In genomic region chr2:20635698-20636584, GRCh38 we compare ENCODE assay signal across 8 cellular contexts. TPM values are rescaled to one million over a fixed set of nuclear protein-coding genes. Genes with fewer than 3 reads are reported as not detected.
DNase-seq lines count a peak whose midpoint lies in the region; ATAC-seq and TF ChIP-seq lines count a peak whose summit lies in the region.

No MANE protein-coding gene starts in this region.

- no peak overlapping the region for H2BK15ac ChIP-seq in mesendoderm (replicated peaks; ENCODE audit: low read depth)

- no peaks in the 10 kb centered on the region for H3K79me2 ChIP-seq in mesendoderm (ENCODE audit: control insufficient read depth, insufficient read depth, low read length)

- POLR2A ChIA-PET in activated CD4-positive, alpha-beta T cell treated with anti-CD3 and anti-CD28 coated beads for 36 hours (lab: Charles Lee): no interaction called here

- no peaks in the 10 kb centered on the region for H3K27me3 ChIP-seq in mesendoderm (ENCODE audit: insufficient read depth, low read length, poor library complexity)

- H3K4me1 ChIP-seq in mesendoderm (ENCODE audit: control insufficient read depth, low read depth, low read length): peaks cover 2% of the 10 kb centered on the region

- H2BK5ac ChIP-seq in mesendoderm (ENCODE audit: low read length): no peak overlapping the region

- no peak overlapping the region for H3K4ac ChIP-seq in mesendoderm (ENCODE audit: low read depth, low read length)

- H3K27ac Mint-ChIP-seq in activated CD4-positive, alpha-beta T cell treated with anti-CD3 and anti-CD28 coated beads for 36 hours: no peak overlapping the region
- H3K27ac Mint-ChIP-seq in endothelial cell (ENCODE audit: unreplicated experiment): no peak overlapping the region
- H3K27ac Mint-ChIP-seq in stimulated activated naive B cell treated with anti-CD40 and anti-IgM and Interleukin-4, amounts not matched to agents 10 μg/mL and 1 μg/mL and 100 μg/mL, for 72 hours: no peak overlapping the region

- H3K36me3 ChIP-seq in mesendoderm (ENCODE audit: control insufficient read depth, insufficient read depth, low read length): no peaks in the 10 kb centered on the region

- no peak overlapping the region for H3K27ac ChIP-seq in mesendoderm (ENCODE audit: low read depth, low read length)

- in situ Hi-C loops in GM13977 (cut with MboI; ENCODE audit: low pct_unique_long_range_greater_than_20kb, low sequenced_read_pairs, unreplicated experiment): loop anchor here (10.0 to 25.0 kb wide), 2 partner anchors 101 to 499 kb away; no protein-coding TSS in a partner anchor

- no peak overlapping the region for H2AK5ac ChIP-seq in mesendoderm (ENCODE audit: low read length)

- no peak overlapping the region for H3K4me3 Mint-ChIP-seq in activated CD4-positive, alpha-beta T cell treated with anti-CD3 and anti-CD28 coated beads for 36 hours
- no peak overlapping the region for H3K4me3 Mint-ChIP-seq in endothelial cell (ENCODE audit: unreplicated experiment)
- H3K4me3 Mint-ChIP-seq in stimulated activated naive B cell treated with anti-CD40 and anti-IgM and Interleukin-4, amounts not matched to agents 10 μg/mL and 1 μg/mL and 100 μg/mL, for 72 hours: no peak overlapping the region

- no peaks in the 10 kb centered on the region for H3K4me1 Mint-ChIP-seq in activated CD4-positive, alpha-beta T cell treated with anti-CD3 and anti-CD28 coated beads for 36 hours
- peaks cover 6% of the 10 kb centered on the region for H3K4me1 Mint-ChIP-seq in endothelial cell (ENCODE audit: unreplicated experiment)
- peaks cover 12% of the 10 kb centered on the region in 2 donors for H3K4me1 Mint-ChIP-seq in stimulated activated naive B cell treated with anti-CD40 and anti-IgM and Interleukin-4, amounts not matched to agents 10 μg/mL and 1 μg/mL and 100 μg/mL, for 72 hours

- CTCF ChIA-PET in activated CD4-positive, alpha-beta T cell treated with anti-CD3 and anti-CD28 coated beads for 36 hours (lab: Charles Lee): interaction anchor here (0.6 to 2.7 kb wide), 7 partner anchors 23 to 309 kb away, joined by 3 to 11 read pairs (median 4); no protein-coding TSS in a partner anchor

- peak overlapping the region; percentile 85 for H3K56ac ChIP-seq in mesendoderm (ENCODE audit: low read length)

- no peaks in the 10 kb centered on the region for H3K79me1 ChIP-seq in mesendoderm (ENCODE audit: low read length)

- no peak overlapping the region for H3K4me2 ChIP-seq in mesendoderm (ENCODE audit: low read length)

- H4K8ac ChIP-seq in mesendoderm (ENCODE audit: low read depth, low read length): no peak overlapping the region

- H3K36me3 Mint-ChIP-seq in activated CD4-positive, alpha-beta T cell treated with anti-CD3 and anti-CD28 coated beads for 36 hours (ENCODE audit: low read depth): peaks cover 2% of the 10 kb centered on the region
- peaks cover 11% of the 10 kb centered on the region for H3K36me3 Mint-ChIP-seq in endothelial cell (ENCODE audit: low read depth, unreplicated experiment)
- peaks cover 25 to 40% of the 10 kb centered on the region in 2 donors for H3K36me3 Mint-ChIP-seq in stimulated activated naive B cell treated with anti-CD40 and anti-IgM and Interleukin-4, amounts not matched to agents 10 μg/mL and 1 μg/mL and 100 μg/mL, for 72 hours

- no CpG with 5 or more reads among the region's 32 CpGs for WGBS in mesendoderm (ENCODE audit: extremely low coverage, insufficient coverage, low lambda C conversion rate)

- intact Hi-C loops in activated CD4-positive, alpha-beta T cell treated with anti-CD3 and anti-CD28 coated beads for 36 hours (cut with DNase I, micrococcal nuclease): loop anchor here in 1 of 2 experiments (1.0 kb wide), 2 partner anchors 193 to 225 kb away; no protein-coding TSS in a partner anchor

- peak; percentile 92 for DNase-seq in 8988T
- DNase-seq in GM13977 (ENCODE audit: low spot score): peak; percentile 89
- peak; percentile 70 for DNase-seq in NCI-H2107 (lab: John Stamatoyannopoulos, UW)
- peak; percentile 78 for DNase-seq in activated CD4-positive, alpha-beta T cell treated with anti-CD3 and anti-CD28 coated beads for 36 hours
- DNase-seq in endothelial cell (ENCODE audit: low spot score): peak; percentile 97
- peak; percentile 85 for DNase-seq in mesendoderm
- peak; percentile 59 for DNase-seq in stimulated activated naive B cell treated with anti-CD40 and anti-IgM and Interleukin-4, amounts not matched to agents 10 μg/mL and 1 μg/mL and 100 μg/mL, for 72 hours

- no peak overlapping the region for H3K4me3 ChIP-seq in mesendoderm (ENCODE audit: low read length)

- TF ChIP-seq CTCF in GM13977 (IDR thresholded peaks at IDR 0.05; ENCODE audit: extremely low read depth, insufficient read depth, missing control alignments): peak; percentile 99
- peak; percentile 85 for TF ChIP-seq CTCF in endothelial cell (IDR thresholded peaks at IDR 0.05; ENCODE audit: unreplicated experiment)

- H3K9ac ChIP-seq in mesendoderm (ENCODE audit: low read length): peak overlapping the region; percentile 64

- H2BK120ac ChIP-seq in mesendoderm (ENCODE audit: low read depth, low read length): no peak overlapping the region

- no peak overlapping the region for H3K23ac ChIP-seq in mesendoderm (ENCODE audit: low read length)

- peak; percentile 51 for ATAC-seq in HG02938 (IDR thresholded peaks at IDR 0.05; ENCODE audit: unreplicated experiment)
- peak; percentile 95 for ATAC-seq in activated CD4-positive, alpha-beta T cell treated with anti-CD3 and anti-CD28 coated beads for 36 hours
- ATAC-seq in stimulated activated naive B cell treated with anti-CD40 and anti-IgM and Interleukin-4, amounts not matched to agents 10 μg/mL and 1 μg/mL and 100 μg/mL, for 72 hours (replicated peaks): peak; percentile 96 to 98

- H4K5ac ChIP-seq in mesendoderm (ENCODE audit: low read length): peak overlapping the region; percentile 81

- H3K27me3 Mint-ChIP-seq in activated CD4-positive, alpha-beta T cell treated with anti-CD3 and anti-CD28 coated beads for 36 hours: no peaks in the 10 kb centered on the region
- H3K27me3 Mint-ChIP-seq in endothelial cell (ENCODE audit: unreplicated experiment): peaks cover 7% of the 10 kb centered on the region
- no peaks in the 10 kb centered on the region for H3K27me3 Mint-ChIP-seq in stimulated activated naive B cell treated with anti-CD40 and anti-IgM and Interleukin-4, amounts not matched to agents 10 μg/mL and 1 μg/mL and 100 μg/mL, for 72 hours

- no peak overlapping the region for H3K18ac ChIP-seq in mesendoderm (ENCODE audit: low read length)

- no peaks in the 10 kb centered on the region for H3K9me3 Mint-ChIP-seq in activated CD4-positive, alpha-beta T cell treated with anti-CD3 and anti-CD28 coated beads for 36 hours (ENCODE audit: low read depth)
- no peaks in the 10 kb centered on the region for H3K9me3 Mint-ChIP-seq in endothelial cell (ENCODE audit: unreplicated experiment)
- no peaks in the 10 kb centered on the region for H3K9me3 Mint-ChIP-seq in stimulated activated naive B cell treated with anti-CD40 and anti-IgM and Interleukin-4, amounts not matched to agents 10 μg/mL and 1 μg/mL and 100 μg/mL, for 72 hours

RNA-seq across cellular contexts. Expression of gene HS1BP3, which starts 15.0 kb away (rescaled TPM):
- total RNA-seq in activated CD4-positive, alpha-beta T cell treated with anti-CD3 and anti-CD28 coated beads for 36 hours: 1 to 10 TPM; 6.2 to 7.1 TPM
- 33.6 TPM for total RNA-seq in endothelial cell (ENCODE audit: unreplicated experiment)
- polyA plus RNA-seq in mesendoderm (2013, experiment 1 of 2): 4.5 TPM
- polyA plus RNA-seq in mesendoderm (2013, experiment 2 of 2): 5.0 TPM

RNA-seq across cellular contexts. Expression of gene GDF7, which starts 31.0 kb away (rescaled TPM):
- total RNA-seq in activated CD4-positive, alpha-beta T cell treated with anti-CD3 and anti-CD28 coated beads for 36 hours: under 1 TPM in 1 of 2 experiments, not detected in 1; 0.02 TPM
- 11.2 TPM for total RNA-seq in endothelial cell (ENCODE audit: unreplicated experiment)
- polyA plus RNA-seq in mesendoderm (2013, experiment 1 of 2): 0.03 TPM
- polyA plus RNA-seq in mesendoderm (2013, experiment 2 of 2): 0.01 TPM

Comparison
In these comparisons a context has a peak if more than half of its experiments do, and no peak if none do; other contexts are left out.
1. RNA of gene GDF7, which starts 31.0 kb away (total RNA-seq): 11.2 TPM in endothelial cell (single experiment); 0.02 TPM in activated CD4-positive, alpha-beta T cell treated with anti-CD3 and anti-CD28 coated beads for 36 hours; every median in the first group is over 10 times any median in the second.
2. Peak in every context shown above with its lines, with median percentiles within 50 percentile points of each other: DNase-seq and ATAC-seq.